23 cellular contexts compared by ENCODE assay signal in genomic region chr5:80129146-80129545, GRCh38.
"Had no signal": no experiment of that assay in that cellular context is flagged by ENCODE, and none has a peak within 500 bp of the region (broad histone marks: within the 10 kb centered on the region; RNA-seq: fewer than 3 reads in every experiment).

No MANE protein-coding gene starts in this region.

- H3K9me3 ChIP-seq: ascending aorta, left lung, neutrophil, ovary, prostate gland, tibial nerve had no signal

- H3K9me3 Mint-ChIP-seq: effector memory CD8-positive, alpha-beta T cell had no signal

- H3K4me3 Mint-ChIP-seq: activated CD4-positive, alpha-beta memory T cell treated with anti-CD3 and anti-CD28 coated beads, Interleukin-2, amount 10 ng/mL, durations not matched to agents 7 days and 5 days; activated CD4-positive, alpha-beta T cell treated with anti-CD3 and anti-CD28 coated beads, Interleukin-2, amount 10 ng/mL, durations not matched to agents 24 days and 14 days; activated naive CD4-positive, alpha-beta T cell treated with anti-CD3 and anti-CD28 coated beads, Interleukin-2, amount 10 ng/mL, durations not matched to agents 7 days and 5 days; activated T-cell treated with anti-CD3 and anti-CD28 coated beads, Interleukin-2, amount 50 U/mL, for 72 hours; effector memory CD8-positive, alpha-beta T cell; immature natural killer cell; natural killer cell; stimulated activated naive CD8-positive, alpha-beta T cell treated with anti-CD3 and anti-CD28 coated beads, Interleukin-15, amount 100 ng/mL, for 72 hours had no signal

- H3K4me1 ChIP-seq: ascending aorta, prostate gland had no signal

- ATAC-seq: activated CD4-positive, CD25-positive, alpha-beta regulatory T cell treated with anti-CD3 and anti-CD28 coated beads, Interleukin-2, amount 50 U/mL, for 24 hours; activated T-cell treated with anti-CD3 and anti-CD28 coated beads, Interleukin-2, amount 50 U/mL, for 72 hours; effector memory CD8-positive, alpha-beta T cell; esophagus mucosa; left lung; natural killer cell; stimulated activated naive CD8-positive, alpha-beta T cell treated with anti-CD3 and anti-CD28 coated beads, Interleukin-15, amount 100 ng/mL, for 72 hours had no signal

- H3K36me3 ChIP-seq: ascending aorta, brain microvascular endothelial cell, left lung, neutrophil, ovary, prostate gland, tibial nerve had no signal

- H3K36me3 Mint-ChIP-seq: natural killer cell had no signal

- H3K27ac ChIP-seq: ascending aorta, brain microvascular endothelial cell, dorsolateral prefrontal cortex, left lung, neutrophil, ovary, prostate gland, tibial nerve had no signal

- H3K27ac Mint-ChIP-seq: activated CD4-positive, alpha-beta memory T cell treated with anti-CD3 and anti-CD28 coated beads, Interleukin-2, amount 10 ng/mL, durations not matched to agents 7 days and 5 days; activated CD4-positive, alpha-beta T cell treated with anti-CD3 and anti-CD28 coated beads, Interleukin-2, amount 10 ng/mL, durations not matched to agents 24 days and 14 days; activated naive CD4-positive, alpha-beta T cell treated with anti-CD3 and anti-CD28 coated beads, Interleukin-2, amount 10 ng/mL, durations not matched to agents 7 days and 5 days; activated T-cell treated with anti-CD3 and anti-CD28 coated beads, Interleukin-2, amount 50 U/mL, for 72 hours; effector memory CD8-positive, alpha-beta T cell; immature natural killer cell; natural killer cell; stimulated activated naive CD8-positive, alpha-beta T cell treated with anti-CD3 and anti-CD28 coated beads, Interleukin-15, amount 100 ng/mL, for 72 hours had no signal

- DNase-seq: activated CD4-positive, alpha-beta memory T cell treated with anti-CD3 and anti-CD28 coated beads, Interleukin-2, amount 10 ng/mL, durations not matched to agents 7 days and 5 days; activated CD4-positive, alpha-beta T cell treated with anti-CD3 and anti-CD28 coated beads, Interleukin-2, amount 10 ng/mL, durations not matched to agents 24 days and 14 days; activated effector memory CD4-positive, alpha-beta T cell treated with Interleukin-2 at 50 U/mL for 16 hours; activated naive CD4-positive, alpha-beta T cell treated with anti-CD3 and anti-CD28 coated beads, Interleukin-2, amount 10 ng/mL, durations not matched to agents 7 days and 5 days; activated T-cell treated with anti-CD3 and anti-CD28 coated beads, Interleukin-2, amount 50 U/mL, for 72 hours; brain microvascular endothelial cell; central memory CD4-positive, alpha-beta T cell; dorsolateral prefrontal cortex; effector memory CD8-positive, alpha-beta T cell; foreskin melanocyte; immature natural killer cell; left lung; natural killer cell; ovary; stimulated activated CD4-positive, alpha-beta T cell treated with anti-CD3 and anti-CD28 coated beads, Interleukin-4, amount 100 ng/mL, for 4 hours; stimulated activated naive CD8-positive, alpha-beta T cell treated with anti-CD3 and anti-CD28 coated beads, Interleukin-15, amount 100 ng/mL, for 72 hours had no signal

- H3K4me3 ChIP-seq: ascending aorta, dorsolateral prefrontal cortex, left lung, lung, ovary, prostate gland, tibial nerve had no signal

- H3K27me3 Mint-ChIP-seq: activated CD4-positive, alpha-beta memory T cell treated with anti-CD3 and anti-CD28 coated beads, Interleukin-2, amount 10 ng/mL, durations not matched to agents 7 days and 5 days; activated CD4-positive, alpha-beta T cell treated with anti-CD3 and anti-CD28 coated beads, Interleukin-2, amount 10 ng/mL, durations not matched to agents 24 days and 14 days; activated naive CD4-positive, alpha-beta T cell treated with anti-CD3 and anti-CD28 coated beads, Interleukin-2, amount 10 ng/mL, durations not matched to agents 7 days and 5 days; effector memory CD8-positive, alpha-beta T cell; stimulated activated naive CD8-positive, alpha-beta T cell treated with anti-CD3 and anti-CD28 coated beads, Interleukin-15, amount 100 ng/mL, for 72 hours had no signal

- H3K4me1 Mint-ChIP-seq: immature natural killer cell had no signal

- H3K27me3 ChIP-seq: ascending aorta, brain microvascular endothelial cell, dorsolateral prefrontal cortex, left lung, neutrophil, tibial nerve had no signal
